14 cellular contexts compared by ENCODE assay signal in the genomic region with DNA sequence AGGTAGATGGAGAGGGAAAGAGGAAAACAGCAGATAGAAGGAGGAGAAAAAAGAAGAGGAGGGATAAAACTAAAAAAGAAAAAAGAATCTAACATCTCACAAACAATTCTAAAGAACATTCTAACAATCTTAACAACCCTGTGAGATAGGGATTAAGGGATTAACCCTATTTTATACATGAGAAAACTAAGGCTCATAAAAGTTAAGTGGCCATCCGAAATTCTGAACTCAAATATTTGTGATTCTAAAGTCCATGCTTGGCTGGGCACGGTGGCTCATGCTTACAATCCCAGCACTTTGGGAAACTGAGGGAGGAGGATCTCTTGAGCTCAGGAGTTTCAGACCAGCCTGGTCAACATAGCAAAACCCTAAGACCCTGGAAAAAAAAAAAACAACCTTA. TPM values are rescaled to one million over a fixed set of nuclear protein-coding genes. Genes with fewer than 3 reads are reported as not detected.
A peak's percentile ranks its signal among the peaks of the same experiment; 100 is the strongest.
DNase-seq lines count a peak whose midpoint lies in the region; TF ChIP-seq lines count a peak whose summit lies in the region.
"Had no signal": no experiment of that assay in that cellular context is flagged by ENCODE, and none has a peak within 500 bp of the region (broad histone marks: within the 10 kb centered on the region; RNA-seq: fewer than 3 reads in every experiment).

No MANE protein-coding gene starts in this region.

- H3K27me3 Mint-ChIP-seq in Caco-2 (ENCODE audit: insufficient read depth, unreplicated experiment): no peaks in the 10 kb centered on the region
- H3K27me3 Mint-ChIP-seq: CD4-positive, alpha-beta memory T cell; IgD-negative memory B cell had no signal

- TF ChIP-seq POLR2A in vagina (IDR thresholded peaks at IDR 0.05): no peak

- no peaks in the 10 kb centered on the region for H3K36me3 Mint-ChIP-seq in Caco-2 (ENCODE audit: insufficient read depth, unreplicated experiment)
- H3K36me3 Mint-ChIP-seq: CD14-positive monocyte; CD4-positive, alpha-beta memory T cell; IgD-negative memory B cell had no signal

- H3K27ac ChIP-seq in hepatocyte (no peak overlapping the region), liver (ENCODE audit: low read depth in 1 of 2, low read length in 2 of 2) (no peak overlapping the region), vagina (no peak overlapping the region)
- H3K27ac ChIP-seq: BLaER1 had no signal

- TF ChIP-seq RAD21 in liver (IDR thresholded peaks at IDR 0.05): no peak

- peak overlapping the region; percentile 49 for H3K27ac Mint-ChIP-seq in Caco-2 (ENCODE audit: unreplicated experiment)
- H3K27ac Mint-ChIP-seq: CD4-positive, alpha-beta memory T cell; IgD-negative memory B cell had no signal

- H3K4me1 ChIP-seq in Caco-2 (peaks cover 26% of the 10 kb centered on the region), hepatocyte (ENCODE audit: insufficient read depth) (no peaks in the 10 kb centered on the region), liver (ENCODE audit: control insufficient read depth in 4 of 4, insufficient read depth in 4 of 4, low read length in 3 of 4) (peaks cover 10 to 34% (median 16%) of the 10 kb centered on the region in 4 donors), vagina (peaks cover 11% of the 10 kb centered on the region)
- H3K4me1 ChIP-seq: BLaER1 had no signal

- WGBS in hepatocyte (ENCODE audit: low lambda C conversion rate, missing lambda C conversion rate): 28% methylated on average over 2 of the region's 2 CpGs
- WGBS in liver: 36% methylated on average over 2 of the region's 2 CpGs

- intact Hi-C loops in Caco-2 (cut with micrococcal nuclease; ENCODE audit: unreplicated experiment) (no loop called here), vagina (cut with DNase I) (no loop called here)

- no peaks in the 10 kb centered on the region for H3K9me3 Mint-ChIP-seq in Caco-2 (ENCODE audit: unreplicated experiment)
- H3K9me3 Mint-ChIP-seq: IgD-negative memory B cell had no signal

- CTCF ChIA-PET in Caco-2 (lab: Charles Lee): no interaction called here

- no TSS peak for BruUV-seq in Caco-2 (replicated peaks; lab: Mats Ljungman, UMichigan)

- TF ChIP-seq CTCF in Caco-2 (IDR thresholded peaks at IDR 0.05; ENCODE audit: insufficient read depth in 1 of 2, low read depth in 1 of 2, low read length in 1 of 2, severe bottlenecking in 1 of 2, unreplicated experiment in 1 of 2): no peak
- no peak for TF ChIP-seq CTCF in hepatocyte (IDR thresholded peaks at IDR 0.05; ENCODE audit: poor library complexity)
- no peak for TF ChIP-seq CTCF in liver (IDR thresholded peaks at IDR 0.05; ENCODE audit: low read depth, low read length, missing input control)
- no peak for TF ChIP-seq CTCF in vagina (IDR thresholded peaks at IDR 0.05)

- H3K9me3 ChIP-seq in Caco-2 (no peaks in the 10 kb centered on the region), hepatocyte (ENCODE audit: low read depth) (no peaks in the 10 kb centered on the region), liver (ENCODE audit: control insufficient read depth in 4 of 4, low read length in 3 of 4) (no peaks in the 10 kb centered on the region), vagina (no peaks in the 10 kb centered on the region)
- H3K9me3 ChIP-seq: BLaER1, HAP-1 had no signal

- H3K36me3 ChIP-seq in Caco-2 (ENCODE audit: control insufficient read depth, insufficient read depth, low read length) (no peaks in the 10 kb centered on the region), hepatocyte (replicated peaks; ENCODE audit: insufficient read depth, low read depth) (no peaks in the 10 kb centered on the region), liver (ENCODE audit: control insufficient read depth in 4 of 4, insufficient read depth in 3 of 4, low read depth in 1 of 4, low read length in 3 of 4) (no peaks in the 10 kb centered on the region), vagina (no peaks in the 10 kb centered on the region)
- H3K36me3 ChIP-seq: BLaER1, HAP-1 had no signal

- no peaks in the 10 kb centered on the region for H4K20me1 ChIP-seq in hepatocyte (ENCODE audit: insufficient read depth, poor library complexity, severe bottlenecking)
- H4K20me1 ChIP-seq: BLaER1 had no signal

- H3K27me3 ChIP-seq in Caco-2 (replicated peaks; ENCODE audit: control insufficient read depth, insufficient read depth, low read length): no peaks in the 10 kb centered on the region
- H3K27me3 ChIP-seq in hepatocyte: no peaks in the 10 kb centered on the region
- no peaks in the 10 kb centered on the region for H3K27me3 ChIP-seq in liver (ENCODE audit: control insufficient read depth in 4 of 4, insufficient read depth in 4 of 4, low read length in 3 of 4)
- no peaks in the 10 kb centered on the region for H3K27me3 ChIP-seq in vagina
- H3K27me3 ChIP-seq: BLaER1 had no signal

- H2AFZ ChIP-seq in hepatocyte: no peak overlapping the region

- peaks cover 83% of the 10 kb centered on the region for H3K79me2 ChIP-seq in hepatocyte

- no peaks in the 10 kb centered on the region for H3K9me2 ChIP-seq in hepatocyte (replicated peaks; ENCODE audit: insufficient read depth)

- H3K4me3 ChIP-seq in Caco-2 (ENCODE audit: low read depth, low read length) (no peak overlapping the region), hepatocyte (no peak overlapping the region), liver (ENCODE audit: low read depth in 1 of 3, low read length in 3 of 3) (no peak overlapping the region), vagina (no peak overlapping the region)
- H3K4me3 ChIP-seq: BLaER1, HAP-1 had no signal

- POLR2A ChIA-PET in Caco-2 (lab: Charles Lee): no interaction called here

- H3K9ac ChIP-seq in liver (ENCODE audit: low read depth in 1 of 2, low read length in 2 of 2): no peak overlapping the region
- H3K9ac ChIP-seq: BLaER1 had no signal

- no peak for DNase-seq in Caco-2
- DNase-seq in NCI-H82 (lab: John Stamatoyannopoulos, UW): peak; percentile 31
- DNase-seq in hepatocyte (ENCODE audit: low spot score): no peak
- no peak for DNase-seq in OCI-M1 (lab: John Stamatoyannopoulos, UW)
- DNase-seq in NCI-H526 treated with DMSO at 0.1 percent for 48 hours (lab: John Stamatoyannopoulos, UW): no peak
- DNase-seq in SHP77 treated with DMSO at 0.1 percent for 48 hours (lab: John Stamatoyannopoulos, UW): no peak
- DNase-seq in vagina (ENCODE audit: extremely low spot score in 2 of 2): no peak
- DNase-seq: 8988T; CD4-positive, alpha-beta memory T cell had no signal

- H3K4me1 Mint-ChIP-seq in Caco-2 (ENCODE audit: low read depth, unreplicated experiment): peaks cover 17% of the 10 kb centered on the region
- H3K4me1 Mint-ChIP-seq: CD14-positive monocyte had no signal

- H3K4me2 ChIP-seq in hepatocyte: peak overlapping the region; percentile 34
- H3K4me2 ChIP-seq: BLaER1 had no signal

- peak overlapping the region; percentile 13 for H3K4me3 Mint-ChIP-seq in Caco-2 (ENCODE audit: unreplicated experiment)
- H3K4me3 Mint-ChIP-seq: CD14-positive monocyte; CD4-positive, alpha-beta memory T cell; IgD-negative memory B cell had no signal

TF ChIP-seq in liver, 16 proteins besides CTCF, POLR2A, EP300 and RAD21:
- TF ChIP-seq HNF4A (conservative IDR thresholded peaks at IDR 0.05) (peak; percentile 63 to 69), HNF4G (IDR thresholded peaks at IDR 0.05) (no peak)
- TF ChIP-seq, protein P1, sequence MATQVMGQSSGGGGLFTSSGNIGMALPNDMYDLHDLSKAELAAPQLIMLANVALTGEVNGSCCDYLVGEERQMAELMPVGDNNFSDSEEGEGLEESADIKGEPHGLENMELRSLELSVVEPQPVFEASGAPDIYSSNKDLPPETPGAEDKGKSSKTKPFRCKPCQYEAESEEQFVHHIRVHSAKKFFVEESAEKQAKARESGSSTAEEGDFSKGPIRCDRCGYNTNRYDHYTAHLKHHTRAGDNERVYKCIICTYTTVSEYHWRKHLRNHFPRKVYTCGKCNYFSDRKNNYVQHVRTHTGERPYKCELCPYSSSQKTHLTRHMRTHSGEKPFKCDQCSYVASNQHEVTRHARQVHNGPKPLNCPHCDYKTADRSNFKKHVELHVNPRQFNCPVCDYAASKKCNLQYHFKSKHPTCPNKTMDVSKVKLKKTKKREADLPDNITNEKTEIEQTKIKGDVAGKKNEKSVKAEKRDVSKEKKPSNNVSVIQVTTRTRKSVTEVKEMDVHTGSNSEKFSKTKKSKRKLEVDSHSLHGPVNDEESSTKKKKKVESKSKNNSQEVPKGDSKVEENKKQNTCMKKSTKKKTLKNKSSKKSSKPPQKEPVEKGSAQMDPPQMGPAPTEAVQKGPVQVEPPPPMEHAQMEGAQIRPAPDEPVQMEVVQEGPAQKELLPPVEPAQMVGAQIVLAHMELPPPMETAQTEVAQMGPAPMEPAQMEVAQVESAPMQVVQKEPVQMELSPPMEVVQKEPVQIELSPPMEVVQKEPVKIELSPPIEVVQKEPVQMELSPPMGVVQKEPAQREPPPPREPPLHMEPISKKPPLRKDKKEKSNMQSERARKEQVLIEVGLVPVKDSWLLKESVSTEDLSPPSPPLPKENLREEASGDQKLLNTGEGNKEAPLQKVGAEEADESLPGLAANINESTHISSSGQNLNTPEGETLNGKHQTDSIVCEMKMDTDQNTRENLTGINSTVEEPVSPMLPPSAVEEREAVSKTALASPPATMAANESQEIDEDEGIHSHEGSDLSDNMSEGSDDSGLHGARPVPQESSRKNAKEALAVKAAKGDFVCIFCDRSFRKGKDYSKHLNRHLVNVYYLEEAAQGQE (IDR thresholded peaks at IDR 0.05): peak; percentile 20

RNA-seq across cellular contexts. Expression of a gene that starts 13.1 kb away (rescaled TPM):
- total RNA-seq in Caco-2 (2022): 67.8 and 77.5 TPM in 2 replicates
- 55.1 and 62.1 TPM in 2 replicates for total RNA-seq in hepatocyte
- polyA plus RNA-seq in hepatocyte: 25.0 and 35.7 TPM in 2 replicates
- total RNA-seq in liver: 10 to 100 TPM in 1 of 2 donors, 1 to 10 TPM in 1; 9.1 to 47.4 TPM
- 10 to 100 TPM; 13.8 to 28.3 TPM for polyA plus RNA-seq in liver
- 26.3 TPM for total RNA-seq in vagina
